29 cellular contexts compared by ENCODE assay signal in the genomic region with DNA sequence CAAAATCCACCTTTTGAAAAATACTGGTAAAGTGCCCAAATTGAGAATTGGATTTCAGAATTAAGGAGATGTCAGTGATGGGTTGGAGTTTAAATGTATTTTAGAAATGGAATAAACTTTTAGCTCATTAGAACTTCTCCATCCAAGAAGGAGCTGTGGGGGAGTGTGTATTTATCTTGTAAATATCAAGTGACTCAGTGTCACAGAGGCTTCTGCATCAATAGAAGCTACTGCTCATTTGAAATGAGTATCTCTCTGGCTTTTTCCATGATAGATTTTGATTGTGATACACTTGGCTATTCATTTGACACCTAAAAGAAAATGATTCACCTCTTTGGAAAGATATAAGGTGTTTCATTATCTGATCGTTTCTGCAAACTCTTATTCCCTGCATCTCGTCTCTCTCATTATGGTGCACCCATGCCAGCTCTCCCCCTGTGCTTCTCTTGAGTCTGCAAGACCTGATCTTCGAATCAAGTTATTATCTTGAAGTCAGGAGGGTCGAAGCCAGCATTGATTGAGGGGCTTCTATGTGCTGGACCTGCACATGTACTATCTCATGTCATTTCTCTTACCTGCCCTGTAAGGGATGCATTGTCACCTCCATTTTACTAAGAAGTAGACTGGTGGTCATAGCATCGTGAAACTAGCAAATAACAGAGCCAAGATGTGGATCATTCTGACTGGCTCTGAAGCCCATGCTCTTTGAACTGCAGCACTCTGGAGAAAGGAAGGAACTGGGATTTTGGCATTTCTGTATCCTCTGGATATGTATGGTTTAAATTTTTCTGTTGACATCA. TPM values are rescaled to one million over a fixed set of nuclear protein-coding genes. Genes with fewer than 3 reads are reported as not detected.
DNase-seq lines count a peak whose midpoint lies in the region; ATAC-seq, FAIRE-seq and TF ChIP-seq lines count a peak whose summit lies in the region.
"Had no signal": no experiment of that assay in that cellular context is flagged by ENCODE, and none has a peak within 500 bp of the region (broad histone marks: within the 10 kb centered on the region; RNA-seq: fewer than 3 reads in every experiment).

No MANE protein-coding gene starts in this region.

- RAD21 ChIA-PET in GM12878 (lab: Charles Lee; ENCODE audit: unreplicated experiment) = interaction anchor here (0.6 to 0.9 kb wide), 2 partner anchors 10 to 11 kb away, joined by 3 read pairs; no protein-coding TSS in a partner anchor

- intact Hi-C loops in mammary epithelial cell (cut with micrococcal nuclease) = no loop called here
- intact Hi-C loops in MCF 10A (cut with micrococcal nuclease) = no loop called here
- intact Hi-C loops in GM12878 (cut with micrococcal nuclease; ENCODE audit: unreplicated experiment) = no loop called here

- 90% methylated on average over 5 of the region's 5 CpGs for WGBS in mammary epithelial cell (ENCODE audit: low coverage, missing lambda C conversion rate)
- 92% methylated on average over 5 of the region's 5 CpGs for WGBS in GM12878 (ENCODE audit: insufficient coverage, insufficient replicate concordance, low lambda C conversion rate, missing lambda C conversion rate)

- H3K4me1 ChIP-seq in mammary epithelial cell (ENCODE audit: insufficient read depth, low read length) (peaks cover 17% of the 10 kb centered on the region), GM12878 (ENCODE audit: control insufficient read depth, insufficient read depth, low read length) (no peaks in the 10 kb centered on the region; the same call in 1 of the 2 replicates)

- H3K4me3 Mint-ChIP-seq in MCF 10A (ENCODE audit: unreplicated experiment) (no peak overlapping the region), HFFc6 (no peak overlapping the region)
- H3K4me3 Mint-ChIP-seq in stimulated activated naive CD8-positive, alpha-beta T cell treated with anti-CD3 and anti-CD28 coated beads, Interleukin-15, Interleukin-2, amounts not matched to agents 100 ng/mL and 50 ng/mL, for 24 hours = no peak overlapping the region
- H3K4me3 Mint-ChIP-seq: activated T-helper 1 cell treated with anti-CD3 and anti-CD28 coated beads, Interleukin-12 subunit alpha, Interleukin-12 subunit beta, Interleukin-2, Interleukin-4 antibody, amounts not matched to agents 30 ng/mL and 10 ng/mL and 1 ng/mL, durations not matched to agents 14 hours and 24 hours and 36 hours; immature natural killer cell; type B pancreatic cell had no signal

- CTCF ChIA-PET in mammary epithelial cell (lab: Charles Lee; ENCODE audit: low non-redundant PET) (no interaction called here), MCF 10A (lab: Yijun Ruan, JAX) (interaction anchor here (0.9 to 1.2 kb wide), 2 partner anchors 35 to 68 kb away, joined by 3 to 4 read pairs; no protein-coding TSS in a partner anchor), GM12878 (lab: Yijun Ruan, JAX) (interaction anchor here (1.3 to 1.6 kb wide), 2 partner anchors 14 to 19 kb away, joined by 3 read pairs; no protein-coding TSS in a partner anchor)

- no peak for TF ChIP-seq POLR2A in GM12878 (IDR thresholded peaks at IDR 0.05; ENCODE audit: low read depth, low read length)

- BruUV-seq in mammary epithelial cell (replicated peaks; lab: Mats Ljungman, UMichigan) (TSS peak; percentile 11), MCF 10A (replicated peaks; lab: Mats Ljungman, UMichigan) (no TSS peak), GM12878 (replicated peaks; lab: Mats Ljungman, UMichigan) (TSS peak; percentile 10)

- TF ChIP-seq CTCF in mammary epithelial cell (conservative IDR thresholded peaks at IDR 0.05 in 1 of 2, IDR thresholded peaks at IDR 0.05 in 1 of 2; ENCODE audit: extremely low read depth in 1 of 2, insufficient read depth in 1 of 2, low read depth in 1 of 2, low read length in 2 of 2) (no peak), MCF 10A (IDR thresholded peaks at IDR 0.05; ENCODE audit: unreplicated experiment) (no peak), HFFc6 (IDR thresholded peaks at IDR 0.05) (no peak), GM12878 (IDR thresholded peaks at IDR 0.05 in 2 of 3, conservative IDR thresholded peaks at IDR 0.05 in 1 of 3; ENCODE audit: control insufficient read depth in 2 of 3, extremely low read depth in 1 of 3, insufficient read depth in 1 of 3, low read depth in 3 of 3, low read length in 3 of 3) (no peak)

- H2AFZ ChIP-seq in mammary epithelial cell (ENCODE audit: low read depth, low read length) (no peak overlapping the region), GM12878 (ENCODE audit: control insufficient read depth, low read depth, low read length) (no peak overlapping the region)
- H2AFZ ChIP-seq: GM23248 had no signal

- no peak for ATAC-seq in GM12878
- ATAC-seq: body of pancreas, left colon had no signal

- H3K4me1 Mint-ChIP-seq in MCF 10A (ENCODE audit: insufficient read depth, unreplicated experiment) (peaks cover 11% of the 10 kb centered on the region), HFFc6 (ENCODE audit: low read depth) (peaks cover 55% of the 10 kb centered on the region)
- H3K4me1 Mint-ChIP-seq in stimulated activated naive CD8-positive, alpha-beta T cell treated with anti-CD3 and anti-CD28 coated beads, Interleukin-15, Interleukin-2, amounts not matched to agents 100 ng/mL and 50 ng/mL, for 24 hours (ENCODE audit: low read depth) = peaks cover 46% of the 10 kb centered on the region

- H3K27ac ChIP-seq in mammary epithelial cell (ENCODE audit: insufficient read depth, low read depth, low read length) (no peak overlapping the region), GM12878 (ENCODE audit: control insufficient read depth, insufficient read depth) (no peak overlapping the region)
- H3K27ac ChIP-seq: adrenal gland; BLaER1 treated with 17β-estradiol and CSF1 and Interleukin-3, amounts not matched to agents 10 nM and 100 nM; body of pancreas; GM23248 had no signal

- dilution Hi-C loops in mammary epithelial cell (cut with HindIII; ENCODE audit: low sequenced_read_pairs) = no loop called here

- SMC1A ChIA-PET in GM12878 (lab: Charles Lee; ENCODE audit: uncharacterized antibody, unreplicated experiment) = interaction anchor here (0.9 to 1.9 kb wide), 4 partner anchors 13 to 25 kb away, joined by 3 to 6 read pairs (median 5); no protein-coding TSS in a partner anchor

- H3K9me3 ChIP-seq in mammary epithelial cell (replicated peaks; ENCODE audit: insufficient read depth, low read length) (no peaks in the 10 kb centered on the region), GM12878 (replicated peaks; ENCODE audit: control insufficient read depth, insufficient read depth, low read length) (no peaks in the 10 kb centered on the region; the same call in 1 of the 3 replicates)
- H3K9me3 ChIP-seq: adrenal gland, body of pancreas, SK-N-SH had no signal

- no peaks in the 10 kb centered on the region for H3K27me3 Mint-ChIP-seq in MCF 10A (ENCODE audit: insufficient read depth, unreplicated experiment)
- no peaks in the 10 kb centered on the region; the same call in 1 of the 2 replicates for H3K27me3 Mint-ChIP-seq in HFFc6 (ENCODE audit: insufficient read depth)
- no peaks in the 10 kb centered on the region for H3K27me3 Mint-ChIP-seq in stimulated activated naive CD8-positive, alpha-beta T cell treated with anti-CD3 and anti-CD28 coated beads, Interleukin-15, Interleukin-2, amounts not matched to agents 100 ng/mL and 50 ng/mL, for 24 hours
- H3K27me3 Mint-ChIP-seq: type B pancreatic cell had no signal

- no peak for DNase-seq in mammary epithelial cell
- DNase-seq in MCF 10A (ENCODE audit: unreplicated experiment) = no peak
- DNase-seq in HFFc6 = no peak
- no peak for DNase-seq in GM12878 (ENCODE audit: low read depth, low spot score)
- no peak for DNase-seq in H7
- DNase-seq in DMS53 (lab: John Stamatoyannopoulos, UW) = no peak
- DNase-seq: activated CD4-positive, CD25-positive, alpha-beta regulatory T cell treated with anti-CD3 and anti-CD28 coated beads, Interleukin-2, amount 50 U/mL, for 72 hours; adrenal gland; body of pancreas; dorsolateral prefrontal cortex; EL; GM23248; hippocampal formation; immature natural killer cell; left colon; mesenchymal stem cell; NCI-H1048; NCI-H1694 treated with DMSO at 0.1 percent for 48 hours; NCI-H510A; occipital lobe; OCI-M1; SK-N-SH; T-helper 2 cell had no signal

- H3K36me3 ChIP-seq in mammary epithelial cell (ENCODE audit: insufficient read depth, low read length) = peaks cover 2% of the 10 kb centered on the region
- peaks cover 5 to 29% of the 10 kb centered on the region in 2 experiments for H3K36me3 ChIP-seq in GM12878 (ENCODE audit: control insufficient read depth in 2 of 2, insufficient read depth in 2 of 2, low read length in 1 of 2)
- peaks cover 1% of the 10 kb centered on the region; the same call in 1 of the 2 replicates for H3K36me3 ChIP-seq in H7 (replicated peaks; ENCODE audit: control insufficient read depth, insufficient read depth, low read length)
- H3K36me3 ChIP-seq: adrenal gland had no signal

- POLR2A ChIA-PET in MCF 10A (lab: Yijun Ruan, JAX) (interaction anchor here (0.9 to 1.5 kb wide), 4 partner anchors 11 to 29 kb away, joined by 3 to 4 read pairs (median 3); no protein-coding TSS in a partner anchor), GM12878 (lab: Charles Lee) (no interaction called here)

- no peak for FAIRE-seq in GM12878 (lab: Jason Lieb, UNC)
- FAIRE-seq: endothelial cell of umbilical vein, GM12891 had no signal

- no peak overlapping the region for H3K4me3 ChIP-seq in mammary epithelial cell (replicated peaks in 1 of 3; ENCODE audit: insufficient read depth in 1 of 3, low read depth in 2 of 3, low read length in 3 of 3)
- no peak overlapping the region for H3K4me3 ChIP-seq in GM12878
- H3K4me3 ChIP-seq in H7 (ENCODE audit: insufficient read depth, low read depth, low read length) = no peak overlapping the region
- H3K4me3 ChIP-seq: adrenal gland; BLaER1 treated with 17β-estradiol and CSF1 and Interleukin-3, amounts not matched to agents 10 nM and 100 nM; body of pancreas; dorsolateral prefrontal cortex; GM23248 had no signal

- H3K27ac Mint-ChIP-seq in MCF 10A (ENCODE audit: low read depth, unreplicated experiment) (no peak overlapping the region), HFFc6 (peak overlapping the region; percentile 16; the same call in 1 of the 2 replicates)
- H3K27ac Mint-ChIP-seq in stimulated activated naive CD8-positive, alpha-beta T cell treated with anti-CD3 and anti-CD28 coated beads, Interleukin-15, Interleukin-2, amounts not matched to agents 100 ng/mL and 50 ng/mL, for 24 hours = peak overlapping the region; percentile 52
- H3K27ac Mint-ChIP-seq: activated T-helper 1 cell treated with anti-CD3 and anti-CD28 coated beads, Interleukin-12 subunit alpha, Interleukin-12 subunit beta, Interleukin-2, Interleukin-4 antibody, amounts not matched to agents 30 ng/mL and 10 ng/mL and 1 ng/mL, durations not matched to agents 14 hours and 24 hours and 36 hours; type B pancreatic cell had no signal

- H4K20me1 ChIP-seq in mammary epithelial cell (ENCODE audit: insufficient read depth, low read length) (peaks cover 3% of the 10 kb centered on the region), GM12878 (ENCODE audit: control insufficient read depth, insufficient read depth) (no peaks in the 10 kb centered on the region)

- H3K79me2 ChIP-seq in mammary epithelial cell (ENCODE audit: insufficient read depth, low read length) (peaks cover 88% of the 10 kb centered on the region), GM12878 (ENCODE audit: control insufficient read depth, insufficient read depth, low read length) (peaks cover 25% of the 10 kb centered on the region)

- in situ Hi-C loops in mammary epithelial cell (cut with MboI; ENCODE audit: low sequenced_read_pairs in 2 of 2) (no loop called here), GM12878 (cut with MboI) (no loop called here)

- no peak overlapping the region for H3K9ac ChIP-seq in mammary epithelial cell (ENCODE audit: insufficient read depth, low read length)
- H3K9ac ChIP-seq in GM12878 (ENCODE audit: control insufficient read depth, insufficient read depth, low read length) = no peak overlapping the region
- H3K9ac ChIP-seq: BLaER1 treated with 17β-estradiol and CSF1 and Interleukin-3, amounts not matched to agents 10 nM and 100 nM; GM23248; SK-N-SH had no signal

- TF ChIP-seq RAD21 in GM12878 (IDR thresholded peaks at IDR 0.05; ENCODE audit: insufficient read depth, low read depth, low read length) = no peak

- peaks cover 54% of the 10 kb centered on the region for H3K36me3 Mint-ChIP-seq in MCF 10A (ENCODE audit: insufficient read depth, unreplicated experiment)
- peaks cover 30% of the 10 kb centered on the region for H3K36me3 Mint-ChIP-seq in HFFc6 (ENCODE audit: low read depth)
- peaks cover 51% of the 10 kb centered on the region for H3K36me3 Mint-ChIP-seq in stimulated activated naive CD8-positive, alpha-beta T cell treated with anti-CD3 and anti-CD28 coated beads, Interleukin-15, Interleukin-2, amounts not matched to agents 100 ng/mL and 50 ng/mL, for 24 hours (ENCODE audit: low read depth)

- no peaks in the 10 kb centered on the region for H3K27me3 ChIP-seq in mammary epithelial cell (ENCODE audit: insufficient read depth, low read length)
- H3K27me3 ChIP-seq in GM12878 (replicated peaks in 1 of 2; ENCODE audit: control insufficient read depth in 2 of 2, insufficient read depth in 2 of 2, low read length in 1 of 2) = no peaks in the 10 kb centered on the region
- H3K27me3 ChIP-seq in H7 (ENCODE audit: control insufficient read depth, insufficient read depth, low read length) = no peaks in the 10 kb centered on the region
- H3K27me3 ChIP-seq: adrenal gland; BLaER1 treated with 17β-estradiol and CSF1 and Interleukin-3, amounts not matched to agents 10 nM and 100 nM; body of pancreas; dorsolateral prefrontal cortex had no signal

- H3K9me3 Mint-ChIP-seq in MCF 10A (ENCODE audit: unreplicated experiment) (no peaks in the 10 kb centered on the region), HFFc6 (no peaks in the 10 kb centered on the region)
- no peaks in the 10 kb centered on the region for H3K9me3 Mint-ChIP-seq in stimulated activated naive CD8-positive, alpha-beta T cell treated with anti-CD3 and anti-CD28 coated beads, Interleukin-15, Interleukin-2, amounts not matched to agents 100 ng/mL and 50 ng/mL, for 24 hours
- H3K9me3 Mint-ChIP-seq: activated T-helper 1 cell treated with anti-CD3 and anti-CD28 coated beads, Interleukin-12 subunit alpha, Interleukin-12 subunit beta, Interleukin-2, Interleukin-4 antibody, amounts not matched to agents 30 ng/mL and 10 ng/mL and 1 ng/mL, durations not matched to agents 14 hours and 24 hours and 36 hours; immature natural killer cell; type B pancreatic cell had no signal

- H3K4me2 ChIP-seq in mammary epithelial cell (ENCODE audit: insufficient read depth, low read depth, low read length) (no peak overlapping the region), GM12878 (ENCODE audit: control insufficient read depth, insufficient read depth) (no peak overlapping the region)
- H3K4me2 ChIP-seq: BLaER1 treated with 17β-estradiol and CSF1 and Interleukin-3, amounts not matched to agents 10 nM and 100 nM; SK-N-SH had no signal

- TF ChIP-seq EP300 in GM12878 (IDR thresholded peaks at IDR 0.05; ENCODE audit: borderline replicate concordance in 1 of 2, control insufficient read depth in 1 of 2, low read depth in 2 of 2, low read length in 2 of 2) = no peak

RNA-seq across cellular contexts. Expression of gene VAPB, which starts 30.1 kb away (rescaled TPM):
- total RNA-seq in mammary epithelial cell (10 to 100 TPM; 14.7 to 52.8 TPM), MCF 10A (2022) (60.4 and 61.2 TPM in 2 replicates), GM12878 (2014; rRNA removed) (6.2 and 8.4 TPM in 2 replicates), GM12878 (2014; rRNA removed; fragmentation: Illumina TruSeq; extraction: Trizol) (14.2 and 15.3 TPM in 2 replicates), GM12878 (2021) (27.0 and 28.0 TPM in 2 replicates)
- polyA plus RNA-seq in mammary epithelial cell (33.2 TPM), GM12878 (2011; rRNA removed) (22.7 and 30.7 TPM in 2 replicates), GM12878 (2014; fragmentation: Illumina TruSeq; extraction: Trizol) (28.6 and 40.3 TPM in 2 replicates), GM12878 (2014; fragmentation: Nextera tagmentation; extraction: Ambion mirVana) (10 to 100 TPM in 1 of 2 experiments, 1 to 10 TPM in 1; 3.2 to 10.7 TPM), GM12878 (2014; rRNA removed) (18.2 and 18.3 TPM in 2 replicates), GM12878 (2016; fragmentation: Nextera tagmentation; extraction: Ambion mirVana) (10 to 100 TPM; 26.8 to 28.2 TPM)
- 21.3 TPM for polyA minus RNA-seq in mammary epithelial cell
- 10 to 100 TPM; 48.9 to 57.4 (median 54.5) TPM for total RNA-seq in HFFc6 (2021; fragmentation: NEBNext Ultra II Directional; extraction: Animal tissue kit (Norgen Biotek cat#: 25700))
- 50.4 and 50.9 TPM in 2 replicates for total RNA-seq in GM12878 (2013; cell fraction: nucleolus; rRNA removed)
- polyA plus RNA-seq in GM12878 (2011; ENCODE audit: low read depth) = 14.0 TPM
- 14.6 and 20.7 TPM in 2 replicates for polyA plus RNA-seq in GM12878 (2011; cell fraction: cytosol; rRNA removed)
- 17.2 and 18.4 TPM in 2 replicates for polyA plus RNA-seq in GM12878 (2011; cell fraction: nucleus; rRNA removed)
- 18.6 and 22.0 TPM in 2 replicates for polyA plus RNA-seq in GM12878 (2012)
- 14.4 and 17.3 TPM in 2 replicates for polyA minus RNA-seq in GM12878 (2011; rRNA and poly(A)+ RNA removed)
- 7.9 and 8.4 TPM in 2 replicates for polyA minus RNA-seq in GM12878 (2011; cell fraction: cytosol; rRNA and poly(A)+ RNA removed)
- polyA minus RNA-seq in GM12878 (2011; cell fraction: nucleus; rRNA and poly(A)+ RNA removed) = 13.2 and 17.6 TPM in 2 replicates
- 14.0 and 19.9 TPM in 2 replicates for total RNA-seq in H7 (2014; rRNA removed; shearing (Covaris generic))
